ENCODE assay signal across 8 cellular contexts in genomic region chr1:39214714-39214997, GRCh38. TPM values are rescaled to one million over a fixed set of nuclear protein-coding genes. Genes with fewer than 3 reads are reported as not detected.
A peak's percentile ranks its signal among the peaks of the same experiment; 100 is the strongest.
DNase-seq lines count a peak whose midpoint lies in the region; ATAC-seq and TF ChIP-seq lines count a peak whose summit lies in the region.

No MANE protein-coding gene starts in this region.

- H3K27me3 Mint-ChIP-seq in HFFc6 (ENCODE audit: insufficient read depth) (peaks cover under 1% of the 10 kb centered on the region; the same call in 1 of the 2 replicates), WTC11 (ENCODE audit: low read depth) (no peaks in the 10 kb centered on the region), immature natural killer cell (ENCODE audit: low read depth in 3 of 3) (no peaks in the 10 kb centered on the region)

- ATAC-seq in WTC11: no peak
- ATAC-seq in stimulated activated naive CD8-positive, alpha-beta T cell treated with anti-CD3 and anti-CD28 coated beads, Interleukin-15, Interleukin-2, amounts not matched to agents 100 U/mL and 50 U/mL, for 24 hours: peak; percentile 45
- ATAC-seq in HG02759 (IDR thresholded peaks at IDR 0.05; ENCODE audit: unreplicated experiment): no peak

- peak overlapping the region; percentile 68 for H3K4me3 Mint-ChIP-seq in HFFc6
- H3K4me3 Mint-ChIP-seq in WTC11: no peak overlapping the region
- H3K4me3 Mint-ChIP-seq in immature natural killer cell: peak overlapping the region; percentile 88 to 98 (median 90)

- TF ChIP-seq CTCF in HFFc6 (IDR thresholded peaks at IDR 0.05) (no peak), WTC11 (IDR thresholded peaks at IDR 0.05) (no peak), GM20000 (IDR thresholded peaks at IDR 0.05; ENCODE audit: extremely low read depth, missing control alignments) (no peak)

- H3K36me3 Mint-ChIP-seq in HFFc6 (ENCODE audit: low read depth): 0 out of 2 replicates have a peak, but pooled peaks cover 7% of the 10 kb centered on the region
- H3K36me3 Mint-ChIP-seq in WTC11: no peaks in the 10 kb centered on the region
- peaks cover 0 to 9% (median 4%) of the 10 kb centered on the region in 3 donors for H3K36me3 Mint-ChIP-seq in immature natural killer cell

- CTCF ChIA-PET in WTC11 (lab: Charles Lee): interaction anchor here (1.8 to 4.8 kb wide), 6 partner anchors 10 to 116 kb away, joined by 5 to 55 read pairs (median 15); partner anchors contain the start of gene MACF1

- H3K4me1 Mint-ChIP-seq in HFFc6 (ENCODE audit: low read depth): peaks cover 65% of the 10 kb centered on the region
- H3K4me1 Mint-ChIP-seq in WTC11: peaks cover 46% of the 10 kb centered on the region
- peaks cover 69 to 70% of the 10 kb centered on the region in 2 donors for H3K4me1 Mint-ChIP-seq in immature natural killer cell

- DNase-seq in HFFc6 (no peak), WTC11 (ENCODE audit: low spot score) (no peak), immature natural killer cell (no peak), GM20000 (ENCODE audit: low spot score) (no peak), SW480 (ENCODE audit: low spot score) (no peak), NCI-H1694 treated with DMSO at 0.1 percent for 48 hours (lab: John Stamatoyannopoulos, UW) (no peak)
- no peak for DNase-seq in stimulated activated naive CD8-positive, alpha-beta T cell treated with anti-CD3 and anti-CD28 coated beads, Interleukin-15, Interleukin-2, amounts not matched to agents 100 U/mL and 50 U/mL, for 24 hours

- peak overlapping the region; percentile 88 for H3K27ac Mint-ChIP-seq in HFFc6
- peak overlapping the region; percentile 68 for H3K27ac Mint-ChIP-seq in WTC11
- H3K27ac Mint-ChIP-seq in immature natural killer cell: peak overlapping the region; percentile 86 to 95 (median 92)

- POLR2A ChIA-PET in WTC11 (lab: Charles Lee): interaction anchor here (1.5 to 1.6 kb wide), 2 partner anchors 9 to 23 kb away, joined by 3 to 4 read pairs; no protein-coding TSS in a partner anchor

- H3K9me3 Mint-ChIP-seq in HFFc6: no peaks in the 10 kb centered on the region
- H3K9me3 Mint-ChIP-seq in WTC11: no peaks in the 10 kb centered on the region
- H3K9me3 Mint-ChIP-seq in immature natural killer cell: no peaks in the 10 kb centered on the region

TF ChIP-seq in WTC11, 78 proteins besides CTCF, POLR2A, EP300 and RAD21:
- TF ChIP-seq E2F1 (CRISPR knock-in tag; IDR thresholded peaks at IDR 0.05) (no peak), TCF7 (CRISPR knock-in tag; IDR thresholded peaks at IDR 0.05; ENCODE audit: low read depth) (no peak), MLX (CRISPR knock-in tag; IDR thresholded peaks at IDR 0.05) (no peak), FOXJ3 (CRISPR knock-in tag; IDR thresholded peaks at IDR 0.05; ENCODE audit: borderline replicate concordance) (no peak), CDX4 (CRISPR knock-in tag; IDR thresholded peaks at IDR 0.05; ENCODE audit: borderline replicate concordance) (no peak), ZNF416 (CRISPR knock-in tag; IDR thresholded peaks at IDR 0.05) (no peak), IRF2 (CRISPR knock-in tag; IDR thresholded peaks at IDR 0.05; ENCODE audit: borderline replicate concordance, low read depth) (no peak), ZBTB21 (CRISPR knock-in tag; IDR thresholded peaks at IDR 0.05; ENCODE audit: borderline replicate concordance) (no peak), ELF4 (CRISPR knock-in tag; IDR thresholded peaks at IDR 0.05; ENCODE audit: low read depth) (no peak), PRRX2 (CRISPR knock-in tag; IDR thresholded peaks at IDR 0.05) (no peak), TP53 (CRISPR knock-in tag; IDR thresholded peaks at IDR 0.05) (no peak), CBFB (CRISPR knock-in tag; IDR thresholded peaks at IDR 0.05; ENCODE audit: low read depth) (no peak), EMX1 (CRISPR knock-in tag; IDR thresholded peaks at IDR 0.05) (no peak), FOXK1 (CRISPR knock-in tag; IDR thresholded peaks at IDR 0.05) (no peak), ZNF121 (CRISPR knock-in tag; IDR thresholded peaks at IDR 0.05) (no peak), ZNF671 (CRISPR knock-in tag; IDR thresholded peaks at IDR 0.05) (no peak)

RNA-seq across cellular contexts. Expression of gene MACF1, which starts 10.2 kb away (rescaled TPM):
- total RNA-seq in HFFc6 (2021; fragmentation: NEBNext Ultra II Directional; extraction: Animal tissue kit (Norgen Biotek cat#: 25700)): 100 to 1,000 TPM; 201 to 308 (median 223) TPM
- 214 to 327 TPM (median 222 TPM) in 3 replicates for total RNA-seq in WTC11 (2021)
- 100 to 1,000 TPM in 1 of 3 donors, 10 to 100 TPM in 2; 12.7 to 152 (median 12.9) TPM for polyA plus RNA-seq in immature natural killer cell
